Comparison of ENCODE assay signal across 10 cellular contexts in genomic region chr1:16434007-16434406, GRCh38. TPM values are rescaled to one million over a fixed set of nuclear protein-coding genes. Genes with fewer than 3 reads are reported as not detected.
"Had no signal": no experiment of that assay in that cellular context is flagged by ENCODE, and none has a peak within 500 bp of the region (broad histone marks: within the 10 kb centered on the region; RNA-seq: fewer than 3 reads in every experiment).

No MANE protein-coding gene starts in this region.

- ATAC-seq: GM23338, HepG2 had no signal

- H2AFZ ChIP-seq: GM23338 had no signal

- H3K9me3 Mint-ChIP-seq: GM23338, H9, HFFc6, IgD-negative memory B cell had no signal

- H3K4me2 ChIP-seq: GM23338 had no signal

- H3K27ac Mint-ChIP-seq: GM23338, H9, HFFc6 had no signal

- DNase-seq: H9, HCEC 1CT, KG1 had no signal

- H3K27me3 Mint-ChIP-seq: IgD-negative memory B cell had no signal

- H3K4me3 ChIP-seq: GM23338 had no signal

- H3K4me3 Mint-ChIP-seq: GM23338, H9, HFFc6 had no signal

- H3K36me3 Mint-ChIP-seq: IgD-negative memory B cell had no signal

- H3K27ac ChIP-seq: HL-60 had no signal

RNA-seq across cellular contexts. Expression of gene SPATA21, which starts 3.2 kb away (rescaled TPM):
- total RNA-seq: H1, H9, HT1080 had no signal
